ENCODE assay signal across 22 cellular contexts in genomic region chr13:51252954-51253531, GRCh38. TPM values are rescaled to one million over a fixed set of nuclear protein-coding genes. Genes with fewer than 3 reads are reported as not detected.
DNase-seq lines count a peak whose midpoint lies in the region; ATAC-seq, FAIRE-seq and TF ChIP-seq lines count a peak whose summit lies in the region.
"Had no signal": no experiment of that assay in that cellular context is flagged by ENCODE, and none has a peak within 500 bp of the region (broad histone marks: within the 10 kb centered on the region; RNA-seq: fewer than 3 reads in every experiment).

No MANE protein-coding gene starts in this region.

- no peaks in the 10 kb centered on the region for H3K9me3 ChIP-seq in body of pancreas
- no peaks in the 10 kb centered on the region for H3K9me3 ChIP-seq in pancreas
- H3K9me3 ChIP-seq in upper lobe of left lung = no peaks in the 10 kb centered on the region
- H3K9me3 ChIP-seq: MG63, prostate gland, tibial artery had no signal

- H3K4me1 ChIP-seq in body of pancreas (peaks cover 29% of the 10 kb centered on the region), pancreas (peaks cover 9 to 27% (median 14%) of the 10 kb centered on the region in 3 donors), upper lobe of left lung (peaks cover 0 to 3% (median 0%) of the 10 kb centered on the region in 4 donors)
- H3K4me1 ChIP-seq: prostate gland, tibial artery had no signal

- H3K27ac ChIP-seq in body of pancreas (no peak overlapping the region), pancreas (peak overlapping the region in 1 of 4 donors; percentile 28), upper lobe of left lung (no peak overlapping the region)
- H3K27ac ChIP-seq: hepatocyte, tibial artery had no signal

- TF ChIP-seq EP300 in upper lobe of left lung (IDR thresholded peaks at IDR 0.05) = no peak

- DNase-seq in GM18507 (ENCODE audit: extremely low spot score, insufficient read length, low read depth) = no peak
- peak; percentile 57 for DNase-seq in MV-4-11 (lab: John Stamatoyannopoulos, UW)
- peak in 1 of 4 donors; percentile 22 for DNase-seq in body of pancreas
- DNase-seq in pancreas = no peak
- DNase-seq in inferior parietal cortex (ENCODE audit: extremely low spot score) = no peak
- DNase-seq in DMS 273 (lab: John Stamatoyannopoulos, UW; ENCODE audit: unreplicated experiment) = no peak
- DNase-seq in upper lobe of left lung = no peak
- DNase-seq: activated CD4-positive, alpha-beta T cell treated with anti-CD3 and anti-CD28 coated beads, Interleukin-2, amount 10 ng/mL, durations not matched to agents 7 days and 5 days; activated naive CD4-positive, alpha-beta T cell; activated T-cell treated with anti-CD3 and anti-CD28 coated beads for 4 hours; cerebellar nuclear complex; IMR-90; islet precursor cell; mesendoderm; MG63; NCI-H2081; PC-3; T1000; tibial artery had no signal

- H3K36me3 ChIP-seq in body of pancreas (replicated peaks in 1 of 2; ENCODE audit: insufficient read depth in 1 of 2, low read depth in 2 of 2) (no peaks in the 10 kb centered on the region), pancreas (no peaks in the 10 kb centered on the region), upper lobe of left lung (peaks cover 0 to 13% (median 4%) of the 10 kb centered on the region in 4 donors)
- H3K36me3 ChIP-seq: MG63, prostate gland had no signal

- TF ChIP-seq POLR2A in body of pancreas (IDR thresholded peaks at IDR 0.05) (no peak), upper lobe of left lung (IDR thresholded peaks at IDR 0.05) (no peak)

- H3K4me3 ChIP-seq in body of pancreas (no peak overlapping the region), pancreas (no peak overlapping the region), upper lobe of left lung (no peak overlapping the region)
- H3K4me3 ChIP-seq: hepatocyte, MG63, prostate gland, tibial artery had no signal

- WGBS in body of pancreas, 2 donors = 20 to 21% methylated on average over 4 of the region's 4 CpGs
- WGBS in pancreas, 2 donors = 15 to 16% methylated on average over 4 of the region's 4 CpGs
- WGBS in upper lobe of left lung, 2 donors = 47 to 66% methylated on average over 4 of the region's 4 CpGs

- H3K27me3 ChIP-seq in body of pancreas (no peaks in the 10 kb centered on the region), pancreas (peaks cover 0 to 3% (median 0%) of the 10 kb centered on the region in 4 donors), upper lobe of left lung (no peaks in the 10 kb centered on the region)
- H3K27me3 ChIP-seq: hepatocyte, MG63, tibial artery had no signal

- intact Hi-C loops in body of pancreas (cut with DNase I) = no loop called here
- intact Hi-C loops in pancreas (cut with DNase I) = no loop called here

- ATAC-seq in body of pancreas (peak; percentile 47), pancreas (peak; percentile 39 to 77 (median 69)), HG03175 (IDR thresholded peaks at IDR 0.05; ENCODE audit: unreplicated experiment) (no peak), upper lobe of left lung (ENCODE audit: low FRiP score in 2 of 2) (no peak)
- ATAC-seq: PC-3 had no signal

- TF ChIP-seq CTCF in body of pancreas (IDR thresholded peaks at IDR 0.05) = no peak
- TF ChIP-seq CTCF in pancreas (IDR thresholded peaks at IDR 0.05) = no peak
- TF ChIP-seq CTCF in upper lobe of left lung (IDR thresholded peaks at IDR 0.05) = no peak

- FAIRE-seq in GM18507 (lab: Jason Lieb, UNC) (peak; percentile 29), pancreas (lab: Jason Lieb, UNC) (no peak)

RNA-seq across cellular contexts. Expression of gene FAM124A, which starts 30.8 kb away (rescaled TPM):
- total RNA-seq in body of pancreas = 1 to 10 TPM in 1 of 2 donors, under 1 TPM in 1; 0.78 to 2.0 TPM
- 1 to 10 TPM in 1 of 6 donors, under 1 TPM in 5; 0.47 to 1.6 (median 0.65) TPM for total RNA-seq in pancreas
- polyA plus RNA-seq in pancreas = 1 to 10 TPM; 1.1 to 1.2 TPM
- total RNA-seq in upper lobe of left lung = 1 to 10 TPM; 2.3 to 7.1 (median 3.8) TPM
- total RNA-seq: activated CD4-positive, alpha-beta T cell treated with anti-CD3 and anti-CD28 coated beads, Interleukin-2, amount 10 ng/mL, durations not matched to agents 7 days and 5 days; IMR-90 had no signal

Comparison
In these comparisons a context has a peak if more than half of its experiments do, and no peak if none do; other contexts are left out.
1. ATAC-seq: peak in body of pancreas (single experiment) and pancreas (4 of 4); none in HG03175 (single experiment) and upper lobe of left lung (0 of 2).